30 cellular contexts compared by ENCODE assay signal in the genomic region with DNA sequence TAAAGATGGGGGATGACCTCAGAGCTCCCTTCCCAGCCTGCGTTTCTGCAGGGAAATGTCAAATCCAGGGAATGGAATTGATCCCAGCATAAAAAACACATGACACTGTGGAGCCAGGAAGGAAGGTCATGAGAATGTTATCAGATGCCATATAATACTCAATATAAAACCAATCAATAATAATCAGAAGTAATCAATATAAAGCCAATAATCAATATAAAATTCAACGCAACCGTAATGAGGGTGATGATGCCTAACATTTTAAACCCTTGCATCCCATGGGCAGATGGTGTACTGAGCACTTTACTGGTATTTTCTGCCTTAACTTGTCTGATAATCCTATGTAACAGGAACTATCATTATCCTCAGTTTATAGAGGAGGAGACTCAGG.
"Had no signal": no experiment of that assay in that cellular context is flagged by ENCODE, and none has a peak within 500 bp of the region (broad histone marks: within the 10 kb centered on the region; RNA-seq: fewer than 3 reads in every experiment).

No MANE protein-coding gene starts in this region.

- H3K4me2 ChIP-seq: hepatocyte had no signal

- H3K4me3 ChIP-seq: colonic mucosa, esophagus squamous epithelium, gastrocnemius medialis, heart left ventricle, hepatocyte, lower lobe of right lung, mucosa of descending colon had no signal

- H3K4me3 Mint-ChIP-seq: dendritic cell treated with granulocyte-macrophage colony-stimulating factor and Interleukin-4, amounts not matched to agents 40 ng/mL and 50 ng/mL, for 4 days; effector memory CD8-positive, alpha-beta T cell; endodermal cell; immature natural killer cell; mesothelial cell of epicardium; naive B cell; naive thymus-derived CD8-positive, alpha-beta T cell had no signal

- H2AFZ ChIP-seq: hepatocyte had no signal

- DNase-seq: colonic mucosa; cortex of kidney; effector CD8-positive, alpha-beta T cell; effector memory CD8-positive, alpha-beta T cell; endodermal cell; erythroblast; esophagus squamous epithelium; foreskin fibroblast; foreskin melanocyte; gastrocnemius medialis; heart left ventricle; hypothalamus; immature natural killer cell; islet precursor cell; kidney; kidney glomerular epithelial cell; left ventricle myocardium superior; lower lobe of right lung; mesenchymal stem cell; mucosa of descending colon; naive B cell; naive thymus-derived CD8-positive, alpha-beta T cell had no signal

- FAIRE-seq: endometrium, kidney had no signal

- H3K9me3 Mint-ChIP-seq: dendritic cell treated with granulocyte-macrophage colony-stimulating factor and Interleukin-4, amounts not matched to agents 40 ng/mL and 50 ng/mL, for 4 days; effector memory CD8-positive, alpha-beta T cell; immature natural killer cell had no signal

- H3K36me3 Mint-ChIP-seq: immature natural killer cell, mesothelial cell of epicardium had no signal

- H3K27ac ChIP-seq: colonic mucosa, epithelial cell of prostate, esophagus squamous epithelium, gastrocnemius medialis, heart left ventricle, hepatocyte, lower lobe of right lung had no signal

- H3K27ac Mint-ChIP-seq: dendritic cell treated with granulocyte-macrophage colony-stimulating factor and Interleukin-4, amounts not matched to agents 40 ng/mL and 50 ng/mL, for 4 days; effector memory CD8-positive, alpha-beta T cell; endodermal cell; immature natural killer cell; mesothelial cell of epicardium; naive B cell; naive thymus-derived CD8-positive, alpha-beta T cell had no signal

- H3K4me1 ChIP-seq: colonic mucosa, gastrocnemius medialis, heart left ventricle, lower lobe of right lung had no signal

- H3K9me3 ChIP-seq: colonic mucosa, lower lobe of right lung, mucosa of descending colon had no signal

- H3K27me3 ChIP-seq: colonic mucosa had no signal

- H3K79me2 ChIP-seq: hepatocyte had no signal

- H3K4me1 Mint-ChIP-seq: immature natural killer cell; naive thymus-derived CD8-positive, alpha-beta T cell had no signal

- ATAC-seq: effector memory CD8-positive, alpha-beta T cell; esophagus mucosa; gastrocnemius medialis; heart left ventricle; left colon; left lobe of liver; left ventricle myocardium superior; lower lobe of right lung; mucosa of descending colon; naive thymus-derived CD8-positive, alpha-beta T cell had no signal

- H3K36me3 ChIP-seq: colonic mucosa, esophagus squamous epithelium, gastrocnemius medialis, heart left ventricle, lower lobe of right lung had no signal
